Comparison of ENCODE assay signal across 14 cellular contexts in the genomic region with DNA sequence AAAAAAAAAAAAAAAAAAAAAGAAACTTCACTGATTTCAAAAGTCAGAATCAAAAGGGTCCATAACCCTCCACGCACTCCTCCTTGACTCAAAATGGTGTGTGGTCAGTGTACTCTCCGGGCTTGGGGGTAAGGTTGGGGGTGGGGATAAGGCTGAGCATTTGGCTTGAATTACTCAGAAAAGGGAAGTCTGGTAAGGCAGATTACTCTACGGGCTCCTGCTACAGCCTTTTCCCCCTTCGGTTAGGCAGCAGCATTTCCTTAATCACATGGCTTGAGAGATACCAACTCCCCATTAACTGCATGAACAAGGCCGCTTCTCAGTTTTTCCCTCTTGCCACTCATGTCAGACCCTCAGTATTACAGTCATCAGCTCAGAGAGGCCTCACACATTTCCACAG.
"Had no signal": no experiment of that assay in that cellular context is flagged by ENCODE, and none has a peak within 500 bp of the region (broad histone marks: within the 10 kb centered on the region; RNA-seq: fewer than 3 reads in every experiment).

No MANE protein-coding gene starts in this region.

- DNase-seq: activated CD4-positive, alpha-beta T cell treated with anti-CD3 and anti-CD28 coated beads for 48 hours; activated CD8-positive, alpha-beta T cell treated with anti-CD3 and anti-CD28 coated beads, Interleukin-2, amount 10 ng/mL, durations not matched to agents 7 days and 5 days; activated naive CD4-positive, alpha-beta T cell treated with Interleukin-2 at 50 U/mL for 16 hours; caudate nucleus; colonic mucosa; foreskin melanocyte; head of caudate nucleus; left ventricle myocardium superior; mesendoderm; nephron progenitor cell; stimulated activated CD4-positive, alpha-beta T cell treated with anti-CD3 and anti-CD28 coated beads, Interleukin-2, amount 100 ng/mL, for 48 hours; stimulated activated naive CD4-positive, alpha-beta T cell treated with Interleukin-2 at 50 U/mL for 16 hours; T-helper 9 cell; upper lobe of left lung had no signal

- H3K27ac ChIP-seq: colonic mucosa, upper lobe of left lung had no signal

- H3K4me3 ChIP-seq: colonic mucosa, upper lobe of left lung had no signal

- H3K36me3 ChIP-seq: colonic mucosa, upper lobe of left lung had no signal

- H3K9me3 ChIP-seq: colonic mucosa, upper lobe of left lung had no signal

- H3K4me1 ChIP-seq: colonic mucosa, upper lobe of left lung had no signal

- H3K27me3 ChIP-seq: upper lobe of left lung had no signal
